1 cellular context compared by ENCODE assay signal in the genomic region with DNA sequence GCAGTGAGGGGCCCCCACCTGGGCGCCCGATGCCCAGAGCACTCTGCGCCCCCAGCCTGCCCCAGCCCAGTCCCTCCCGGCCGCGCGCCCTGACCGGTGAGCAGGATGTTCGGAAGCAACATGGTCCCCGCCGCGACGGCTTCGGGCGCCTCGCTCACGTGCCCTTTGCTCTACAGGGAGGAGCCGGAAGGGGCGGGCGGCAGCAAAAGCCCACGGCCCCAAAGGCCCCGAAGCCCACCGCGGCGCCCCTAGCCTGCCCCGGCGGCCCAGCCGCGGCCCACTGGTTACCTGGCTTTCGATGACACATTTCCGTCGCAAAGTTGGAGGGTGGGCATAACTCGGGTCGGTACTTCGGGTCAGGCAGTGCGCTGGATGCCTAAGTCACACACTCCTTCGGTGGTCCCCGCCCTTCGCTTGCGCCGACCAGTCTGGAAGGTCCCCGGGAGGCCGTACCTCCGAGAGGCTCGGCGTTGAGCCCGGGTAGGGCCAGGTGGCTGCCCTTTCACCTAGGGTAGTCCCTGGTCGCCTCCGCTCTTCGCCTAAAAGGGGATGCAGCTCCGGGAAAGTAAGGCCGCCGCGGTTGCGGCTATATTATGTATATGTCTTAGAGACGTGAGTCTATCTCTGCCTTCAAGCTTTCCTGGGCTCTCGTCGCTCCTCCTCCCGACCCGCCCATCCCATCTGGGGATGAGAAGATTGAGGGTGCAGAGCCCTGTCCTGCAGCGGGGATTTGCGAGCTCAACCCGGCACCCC.
TF ChIP-seq lines count a peak whose summit lies in the region.

A gene (minus strand): TSS at position 152 of the 753 bp plus-strand sequence. CDS start 30 bp downstream, at position 122.
A gene with protein sequence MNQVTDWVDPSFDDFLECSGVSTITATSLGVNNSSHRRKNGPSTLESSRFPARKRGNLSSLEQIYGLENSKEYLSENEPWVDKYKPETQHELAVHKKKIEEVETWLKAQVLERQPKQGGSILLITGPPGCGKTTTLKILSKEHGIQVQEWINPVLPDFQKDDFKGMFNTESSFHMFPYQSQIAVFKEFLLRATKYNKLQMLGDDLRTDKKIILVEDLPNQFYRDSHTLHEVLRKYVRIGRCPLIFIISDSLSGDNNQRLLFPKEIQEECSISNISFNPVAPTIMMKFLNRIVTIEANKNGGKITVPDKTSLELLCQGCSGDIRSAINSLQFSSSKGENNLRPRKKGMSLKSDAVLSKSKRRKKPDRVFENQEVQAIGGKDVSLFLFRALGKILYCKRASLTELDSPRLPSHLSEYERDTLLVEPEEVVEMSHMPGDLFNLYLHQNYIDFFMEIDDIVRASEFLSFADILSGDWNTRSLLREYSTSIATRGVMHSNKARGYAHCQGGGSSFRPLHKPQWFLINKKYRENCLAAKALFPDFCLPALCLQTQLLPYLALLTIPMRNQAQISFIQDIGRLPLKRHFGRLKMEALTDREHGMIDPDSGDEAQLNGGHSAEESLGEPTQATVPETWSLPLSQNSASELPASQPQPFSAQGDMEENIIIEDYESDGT (plus strand): TSS at position 450 of the 753 bp plus-strand sequence. CDS start 2,391 bp downstream, outside the sequence.
A gene with protein sequence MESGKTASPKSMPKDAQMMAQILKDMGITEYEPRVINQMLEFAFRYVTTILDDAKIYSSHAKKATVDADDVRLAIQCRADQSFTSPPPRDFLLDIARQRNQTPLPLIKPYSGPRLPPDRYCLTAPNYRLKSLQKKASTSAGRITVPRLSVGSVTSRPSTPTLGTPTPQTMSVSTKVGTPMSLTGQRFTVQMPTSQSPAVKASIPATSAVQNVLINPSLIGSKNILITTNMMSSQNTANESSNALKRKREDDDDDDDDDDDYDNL (minus strand): TSS at position 152 of the 753 bp plus-strand sequence. CDS start 3,783 bp downstream, outside the sequence.

TF ChIP-seq in WTC11, 78 proteins besides CTCF, POLR2A, EP300 and RAD21 (continued from another document and continues in another):
- TF ChIP-seq SMAD3 (CRISPR knock-in tag; IDR thresholded peaks at IDR 0.05; ENCODE audit: borderline replicate concordance) (peak; percentile 23), FOXJ3 (CRISPR knock-in tag; IDR thresholded peaks at IDR 0.05; ENCODE audit: borderline replicate concordance) (no peak), ZNF416 (CRISPR knock-in tag; IDR thresholded peaks at IDR 0.05) (peak; percentile 66; the same call in 1 of the 2 replicates), ZNF219 (CRISPR knock-in tag; IDR thresholded peaks at IDR 0.05; ENCODE audit: borderline replicate concordance) (no peak), ZBTB21 (CRISPR knock-in tag; IDR thresholded peaks at IDR 0.05; ENCODE audit: borderline replicate concordance) (no peak), ZNF317 (CRISPR knock-in tag; IDR thresholded peaks at IDR 0.05; ENCODE audit: borderline replicate concordance, low read depth) (no peak), SMAD4 (CRISPR knock-in tag; IDR thresholded peaks at IDR 0.05) (no peak), CREM (CRISPR knock-in tag; IDR thresholded peaks at IDR 0.05) (peak; percentile 89), ZNF232 (CRISPR knock-in tag; IDR thresholded peaks at IDR 0.05) (no peak), ELF4 (CRISPR knock-in tag; IDR thresholded peaks at IDR 0.05; ENCODE audit: low read depth) (no peak), ZNF671 (CRISPR knock-in tag; IDR thresholded peaks at IDR 0.05) (no peak), SP1 (CRISPR knock-in tag; conservative IDR thresholded peaks at IDR 0.05) (peak; percentile 95), JAZF1 (CRISPR knock-in tag; IDR thresholded peaks at IDR 0.05) (no peak)
- TF ChIP-seq, protein P1, sequence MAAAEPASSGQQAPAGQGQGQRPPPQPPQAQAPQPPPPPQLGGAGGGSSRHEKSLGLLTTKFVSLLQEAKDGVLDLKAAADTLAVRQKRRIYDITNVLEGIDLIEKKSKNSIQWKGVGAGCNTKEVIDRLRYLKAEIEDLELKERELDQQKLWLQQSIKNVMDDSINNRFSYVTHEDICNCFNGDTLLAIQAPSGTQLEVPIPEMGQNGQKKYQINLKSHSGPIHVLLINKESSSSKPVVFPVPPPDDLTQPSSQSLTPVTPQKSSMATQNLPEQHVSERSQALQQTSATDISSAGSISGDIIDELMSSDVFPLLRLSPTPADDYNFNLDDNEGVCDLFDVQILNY (CRISPR knock-in tag; IDR thresholded peaks at IDR 0.05) = peak; percentile 56; the same call in 1 of the 2 replicates
- TF ChIP-seq, protein P2, sequence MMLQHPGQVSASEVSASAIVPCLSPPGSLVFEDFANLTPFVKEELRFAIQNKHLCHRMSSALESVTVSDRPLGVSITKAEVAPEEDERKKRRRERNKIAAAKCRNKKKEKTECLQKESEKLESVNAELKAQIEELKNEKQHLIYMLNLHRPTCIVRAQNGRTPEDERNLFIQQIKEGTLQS (CRISPR knock-in tag; conservative IDR thresholded peaks at IDR 0.05) = no peak
- TF ChIP-seq, protein P3, sequence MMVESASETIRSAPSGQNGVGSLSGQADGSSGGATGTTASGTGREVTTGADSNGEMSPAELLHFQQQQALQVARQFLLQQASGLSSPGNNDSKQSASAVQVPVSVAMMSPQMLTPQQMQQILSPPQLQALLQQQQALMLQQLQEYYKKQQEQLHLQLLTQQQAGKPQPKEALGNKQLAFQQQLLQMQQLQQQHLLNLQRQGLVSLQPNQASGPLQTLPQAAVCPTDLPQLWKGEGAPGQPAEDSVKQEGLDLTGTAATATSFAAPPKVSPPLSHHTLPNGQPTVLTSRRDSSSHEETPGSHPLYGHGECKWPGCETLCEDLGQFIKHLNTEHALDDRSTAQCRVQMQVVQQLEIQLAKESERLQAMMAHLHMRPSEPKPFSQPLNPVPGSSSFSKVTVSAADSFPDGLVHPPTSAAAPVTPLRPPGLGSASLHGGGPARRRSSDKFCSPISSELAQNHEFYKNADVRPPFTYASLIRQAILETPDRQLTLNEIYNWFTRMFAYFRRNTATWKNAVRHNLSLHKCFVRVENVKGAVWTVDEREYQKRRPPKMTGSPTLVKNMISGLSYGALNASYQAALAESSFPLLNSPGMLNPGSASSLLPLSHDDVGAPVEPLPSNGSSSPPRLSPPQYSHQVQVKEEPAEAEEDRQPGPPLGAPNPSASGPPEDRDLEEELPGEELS (CRISPR knock-in tag; IDR thresholded peaks at IDR 0.05) = no peak; the same call in 1 of the 2 replicates
- TF ChIP-seq, protein P4, sequence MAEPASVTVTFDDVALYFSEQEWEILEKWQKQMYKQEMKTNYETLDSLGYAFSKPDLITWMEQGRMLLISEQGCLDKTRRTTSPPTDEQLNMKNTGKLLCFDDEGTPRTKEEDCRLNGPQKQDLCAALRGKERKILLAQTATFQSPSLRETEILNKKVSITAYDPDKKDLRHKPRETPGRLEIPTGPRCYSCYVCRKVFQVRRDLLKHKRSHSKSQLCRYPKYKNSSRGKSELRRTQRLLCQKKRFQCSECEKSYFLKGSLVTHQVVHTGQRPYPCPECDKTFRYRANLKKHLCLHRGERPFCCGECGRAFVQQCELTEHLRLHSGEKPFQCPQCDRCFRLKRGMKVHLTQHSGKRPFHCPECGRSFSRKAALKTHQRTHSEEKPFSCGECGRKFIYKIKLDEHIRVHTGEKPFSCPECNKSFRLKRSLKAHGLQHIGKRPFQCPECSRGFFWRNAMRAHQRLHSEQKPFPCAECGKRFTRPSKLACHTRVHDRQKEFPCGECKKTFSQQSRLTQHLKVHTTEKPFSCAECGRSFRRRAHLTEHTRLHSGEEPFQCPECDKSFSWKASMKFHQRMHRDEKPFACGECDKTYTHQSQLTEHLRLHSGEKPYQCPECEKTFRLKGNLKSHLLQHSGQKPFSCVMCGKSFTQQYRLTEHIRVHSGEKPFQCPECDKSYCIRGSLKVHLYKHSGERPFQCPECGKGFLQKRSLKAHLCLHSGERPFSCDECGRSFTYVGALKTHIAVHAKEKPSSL (CRISPR knock-in tag; conservative IDR thresholded peaks at IDR 0.05) = no peak
- TF ChIP-seq, protein P5, sequence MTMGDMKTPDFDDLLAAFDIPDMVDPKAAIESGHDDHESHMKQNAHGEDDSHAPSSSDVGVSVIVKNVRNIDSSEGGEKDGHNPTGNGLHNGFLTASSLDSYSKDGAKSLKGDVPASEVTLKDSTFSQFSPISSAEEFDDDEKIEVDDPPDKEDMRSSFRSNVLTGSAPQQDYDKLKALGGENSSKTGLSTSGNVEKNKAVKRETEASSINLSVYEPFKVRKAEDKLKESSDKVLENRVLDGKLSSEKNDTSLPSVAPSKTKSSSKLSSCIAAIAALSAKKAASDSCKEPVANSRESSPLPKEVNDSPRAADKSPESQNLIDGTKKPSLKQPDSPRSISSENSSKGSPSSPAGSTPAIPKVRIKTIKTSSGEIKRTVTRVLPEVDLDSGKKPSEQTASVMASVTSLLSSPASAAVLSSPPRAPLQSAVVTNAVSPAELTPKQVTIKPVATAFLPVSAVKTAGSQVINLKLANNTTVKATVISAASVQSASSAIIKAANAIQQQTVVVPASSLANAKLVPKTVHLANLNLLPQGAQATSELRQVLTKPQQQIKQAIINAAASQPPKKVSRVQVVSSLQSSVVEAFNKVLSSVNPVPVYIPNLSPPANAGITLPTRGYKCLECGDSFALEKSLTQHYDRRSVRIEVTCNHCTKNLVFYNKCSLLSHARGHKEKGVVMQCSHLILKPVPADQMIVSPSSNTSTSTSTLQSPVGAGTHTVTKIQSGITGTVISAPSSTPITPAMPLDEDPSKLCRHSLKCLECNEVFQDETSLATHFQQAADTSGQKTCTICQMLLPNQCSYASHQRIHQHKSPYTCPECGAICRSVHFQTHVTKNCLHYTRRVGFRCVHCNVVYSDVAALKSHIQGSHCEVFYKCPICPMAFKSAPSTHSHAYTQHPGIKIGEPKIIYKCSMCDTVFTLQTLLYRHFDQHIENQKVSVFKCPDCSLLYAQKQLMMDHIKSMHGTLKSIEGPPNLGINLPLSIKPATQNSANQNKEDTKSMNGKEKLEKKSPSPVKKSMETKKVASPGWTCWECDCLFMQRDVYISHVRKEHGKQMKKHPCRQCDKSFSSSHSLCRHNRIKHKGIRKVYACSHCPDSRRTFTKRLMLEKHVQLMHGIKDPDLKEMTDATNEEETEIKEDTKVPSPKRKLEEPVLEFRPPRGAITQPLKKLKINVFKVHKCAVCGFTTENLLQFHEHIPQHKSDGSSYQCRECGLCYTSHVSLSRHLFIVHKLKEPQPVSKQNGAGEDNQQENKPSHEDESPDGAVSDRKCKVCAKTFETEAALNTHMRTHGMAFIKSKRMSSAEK (CRISPR knock-in tag; IDR thresholded peaks at IDR 0.05; ENCODE audit: borderline replicate concordance) = peak; percentile 55; the same call in 1 of the 2 replicates
- TF ChIP-seq, protein P6, sequence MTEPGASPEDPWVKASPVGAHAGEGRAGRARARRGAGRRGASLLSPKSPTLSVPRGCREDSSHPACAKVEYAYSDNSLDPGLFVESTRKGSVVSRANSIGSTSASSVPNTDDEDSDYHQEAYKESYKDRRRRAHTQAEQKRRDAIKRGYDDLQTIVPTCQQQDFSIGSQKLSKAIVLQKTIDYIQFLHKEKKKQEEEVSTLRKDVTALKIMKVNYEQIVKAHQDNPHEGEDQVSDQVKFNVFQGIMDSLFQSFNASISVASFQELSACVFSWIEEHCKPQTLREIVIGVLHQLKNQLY (CRISPR knock-in tag; IDR thresholded peaks at IDR 0.05) = no peak
- TF ChIP-seq, protein P7, sequence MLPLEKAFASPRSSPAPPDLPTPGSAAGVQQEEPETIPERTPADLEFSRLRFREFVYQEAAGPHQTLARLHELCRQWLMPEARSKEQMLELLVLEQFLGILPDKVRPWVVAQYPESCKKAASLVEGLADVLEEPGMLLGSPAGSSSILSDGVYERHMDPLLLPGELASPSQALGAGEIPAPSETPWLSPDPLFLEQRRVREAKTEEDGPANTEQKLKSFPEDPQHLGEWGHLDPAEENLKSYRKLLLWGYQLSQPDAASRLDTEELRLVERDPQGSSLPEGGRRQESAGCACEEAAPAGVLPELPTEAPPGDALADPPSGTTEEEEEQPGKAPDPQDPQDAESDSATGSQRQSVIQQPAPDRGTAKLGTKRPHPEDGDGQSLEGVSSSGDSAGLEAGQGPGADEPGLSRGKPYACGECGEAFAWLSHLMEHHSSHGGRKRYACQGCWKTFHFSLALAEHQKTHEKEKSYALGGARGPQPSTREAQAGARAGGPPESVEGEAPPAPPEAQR (CRISPR knock-in tag; IDR thresholded peaks at IDR 0.05) = no peak
- TF ChIP-seq, protein P8, sequence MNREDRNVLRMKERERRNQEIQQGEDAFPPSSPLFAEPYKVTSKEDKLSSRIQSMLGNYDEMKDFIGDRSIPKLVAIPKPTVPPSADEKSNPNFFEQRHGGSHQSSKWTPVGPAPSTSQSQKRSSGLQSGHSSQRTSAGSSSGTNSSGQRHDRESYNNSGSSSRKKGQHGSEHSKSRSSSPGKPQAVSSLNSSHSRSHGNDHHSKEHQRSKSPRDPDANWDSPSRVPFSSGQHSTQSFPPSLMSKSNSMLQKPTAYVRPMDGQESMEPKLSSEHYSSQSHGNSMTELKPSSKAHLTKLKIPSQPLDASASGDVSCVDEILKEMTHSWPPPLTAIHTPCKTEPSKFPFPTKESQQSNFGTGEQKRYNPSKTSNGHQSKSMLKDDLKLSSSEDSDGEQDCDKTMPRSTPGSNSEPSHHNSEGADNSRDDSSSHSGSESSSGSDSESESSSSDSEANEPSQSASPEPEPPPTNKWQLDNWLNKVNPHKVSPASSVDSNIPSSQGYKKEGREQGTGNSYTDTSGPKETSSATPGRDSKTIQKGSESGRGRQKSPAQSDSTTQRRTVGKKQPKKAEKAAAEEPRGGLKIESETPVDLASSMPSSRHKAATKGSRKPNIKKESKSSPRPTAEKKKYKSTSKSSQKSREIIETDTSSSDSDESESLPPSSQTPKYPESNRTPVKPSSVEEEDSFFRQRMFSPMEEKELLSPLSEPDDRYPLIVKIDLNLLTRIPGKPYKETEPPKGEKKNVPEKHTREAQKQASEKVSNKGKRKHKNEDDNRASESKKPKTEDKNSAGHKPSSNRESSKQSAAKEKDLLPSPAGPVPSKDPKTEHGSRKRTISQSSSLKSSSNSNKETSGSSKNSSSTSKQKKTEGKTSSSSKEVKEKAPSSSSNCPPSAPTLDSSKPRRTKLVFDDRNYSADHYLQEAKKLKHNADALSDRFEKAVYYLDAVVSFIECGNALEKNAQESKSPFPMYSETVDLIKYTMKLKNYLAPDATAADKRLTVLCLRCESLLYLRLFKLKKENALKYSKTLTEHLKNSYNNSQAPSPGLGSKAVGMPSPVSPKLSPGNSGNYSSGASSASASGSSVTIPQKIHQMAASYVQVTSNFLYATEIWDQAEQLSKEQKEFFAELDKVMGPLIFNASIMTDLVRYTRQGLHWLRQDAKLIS (CRISPR knock-in tag; IDR thresholded peaks at IDR 0.05; ENCODE audit: borderline replicate concordance) = no peak
- TF ChIP-seq, protein P9, sequence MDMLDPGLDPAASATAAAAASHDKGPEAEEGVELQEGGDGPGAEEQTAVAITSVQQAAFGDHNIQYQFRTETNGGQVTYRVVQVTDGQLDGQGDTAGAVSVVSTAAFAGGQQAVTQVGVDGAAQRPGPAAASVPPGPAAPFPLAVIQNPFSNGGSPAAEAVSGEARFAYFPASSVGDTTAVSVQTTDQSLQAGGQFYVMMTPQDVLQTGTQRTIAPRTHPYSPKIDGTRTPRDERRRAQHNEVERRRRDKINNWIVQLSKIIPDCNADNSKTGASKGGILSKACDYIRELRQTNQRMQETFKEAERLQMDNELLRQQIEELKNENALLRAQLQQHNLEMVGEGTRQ (CRISPR knock-in tag; IDR thresholded peaks at IDR 0.05) = peak; percentile 96
- TF ChIP-seq, protein P10, sequence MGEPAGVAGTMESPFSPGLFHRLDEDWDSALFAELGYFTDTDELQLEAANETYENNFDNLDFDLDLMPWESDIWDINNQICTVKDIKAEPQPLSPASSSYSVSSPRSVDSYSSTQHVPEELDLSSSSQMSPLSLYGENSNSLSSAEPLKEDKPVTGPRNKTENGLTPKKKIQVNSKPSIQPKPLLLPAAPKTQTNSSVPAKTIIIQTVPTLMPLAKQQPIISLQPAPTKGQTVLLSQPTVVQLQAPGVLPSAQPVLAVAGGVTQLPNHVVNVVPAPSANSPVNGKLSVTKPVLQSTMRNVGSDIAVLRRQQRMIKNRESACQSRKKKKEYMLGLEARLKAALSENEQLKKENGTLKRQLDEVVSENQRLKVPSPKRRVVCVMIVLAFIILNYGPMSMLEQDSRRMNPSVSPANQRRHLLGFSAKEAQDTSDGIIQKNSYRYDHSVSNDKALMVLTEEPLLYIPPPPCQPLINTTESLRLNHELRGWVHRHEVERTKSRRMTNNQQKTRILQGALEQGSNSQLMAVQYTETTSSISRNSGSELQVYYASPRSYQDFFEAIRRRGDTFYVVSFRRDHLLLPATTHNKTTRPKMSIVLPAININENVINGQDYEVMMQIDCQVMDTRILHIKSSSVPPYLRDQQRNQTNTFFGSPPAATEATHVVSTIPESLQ (CRISPR knock-in tag; IDR thresholded peaks at IDR 0.05) = no peak
